ENCODE assay signal across 8 cellular contexts in genomic region chr1:192445849-192446489, GRCh38.
DNase-seq lines count a peak whose midpoint lies in the region; ATAC-seq, FAIRE-seq and TF ChIP-seq lines count a peak whose summit lies in the region.

No MANE protein-coding gene starts in this region.

- no peak for ATAC-seq in WTC11

- CTCF ChIA-PET in WTC11 (lab: Charles Lee) = no interaction called here

- TF ChIP-seq POLR2A in stomach (IDR thresholded peaks at IDR 0.05) = no peak

- peaks cover 15% of the 10 kb centered on the region for H3K4me1 Mint-ChIP-seq in WTC11

- POLR2A ChIA-PET in WTC11 (lab: Charles Lee) = no interaction called here

- H3K27ac Mint-ChIP-seq in WTC11 = no peak overlapping the region

- TF ChIP-seq CTCF in WTC11 (IDR thresholded peaks at IDR 0.05) (peak; percentile 81), stomach (IDR thresholded peaks at IDR 0.05) (peak in 5 of 7 experiments; percentile 40 to 98 (median 83))

- H3K9me3 Mint-ChIP-seq in WTC11 = no peaks in the 10 kb centered on the region

- intact Hi-C loops in stomach (cut with DNase I; ENCODE audit: low total_unique reads) = no loop called here

- no peak for TF ChIP-seq EP300 in stomach (IDR thresholded peaks at IDR 0.05)

- H3K4me1 ChIP-seq in HAP-1 (no peaks in the 10 kb centered on the region), stomach (peaks cover 0 to 10% (median 4%) of the 10 kb centered on the region in 4 donors)

- in situ Hi-C loops in HAP-1 (cut with MboI; ENCODE audit: low sequenced_read_pairs) = no loop called here

- peak; percentile 39 to 71 for DNase-seq in HAP-1 (ENCODE audit: low spot score in 2 of 2)
- peak; percentile 47 for DNase-seq in NCI-H1105 treated with DMSO at 0.1 percent for 48 hours (lab: John Stamatoyannopoulos, UW)
- DNase-seq in WTC11 (ENCODE audit: low spot score) = peak; percentile 29
- peak; percentile 66 for DNase-seq in myocyte (ENCODE audit: low read depth)
- DNase-seq in stomach = peak; percentile 53
- DNase-seq in AG20443 (ENCODE audit: low spot score) = no peak

- no peak overlapping the region for H3K27ac ChIP-seq in stomach

- H3K9me3 ChIP-seq in HAP-1 (no peaks in the 10 kb centered on the region), stomach (no peaks in the 10 kb centered on the region)

- FAIRE-seq in G401.6 (lab: Jason Lieb, UNC) (peak; percentile 98), colon (lab: Jason Lieb, UNC) (peak; percentile 86)

- H3K4me3 ChIP-seq in HAP-1 = no peak overlapping the region
- H3K4me3 ChIP-seq in stomach = no peak overlapping the region

- H3K36me3 Mint-ChIP-seq in WTC11 = no peaks in the 10 kb centered on the region

- H3K4me3 Mint-ChIP-seq in WTC11 = no peak overlapping the region

- H3K27me3 Mint-ChIP-seq in WTC11 (ENCODE audit: low read depth) = no peaks in the 10 kb centered on the region

- no peaks in the 10 kb centered on the region for H3K36me3 ChIP-seq in HAP-1 (replicated peaks)
- H3K36me3 ChIP-seq in stomach = no peaks in the 10 kb centered on the region

- peaks cover 5% of the 10 kb centered on the region; the same call in 1 of the 2 replicates for H3K27me3 ChIP-seq in HAP-1 (ENCODE audit: low read depth)
- H3K27me3 ChIP-seq in stomach = no peaks in the 10 kb centered on the region

- 8 to 13% (median 10%) methylated on average over 6 of the region's 6 CpGs for WGBS in stomach, 5 donors

TF ChIP-seq in WTC11, 78 proteins besides CTCF, POLR2A, EP300 and RAD21:
- no peak for TF ChIP-seq JAZF1 (CRISPR knock-in tag; IDR thresholded peaks at IDR 0.05)
- TF ChIP-seq CBFB (CRISPR knock-in tag; IDR thresholded peaks at IDR 0.05; ENCODE audit: low read depth) = no peak
- TF ChIP-seq GRHL2 (CRISPR knock-in tag; IDR thresholded peaks at IDR 0.05; ENCODE audit: insufficient replicate concordance, severe bottlenecking) = no peak
- TF ChIP-seq ZNF671 (CRISPR knock-in tag; IDR thresholded peaks at IDR 0.05) = no peak
- TF ChIP-seq HMGA2 (CRISPR knock-in tag; IDR thresholded peaks at IDR 0.05) = no peak
